Comparison of ENCODE assay signal across 8 cellular contexts in genomic region chr10:69375307-69376151, GRCh38. TPM values are rescaled to one million over a fixed set of nuclear protein-coding genes. Genes with fewer than 3 reads are reported as not detected.
A peak's percentile ranks its signal among the peaks of the same experiment; 100 is the strongest.
DNase-seq lines count a peak whose midpoint lies in the region; ATAC-seq, FAIRE-seq and TF ChIP-seq lines count a peak whose summit lies in the region.

No MANE protein-coding gene starts in this region.

- intact Hi-C loops in colonic mucosa (cut with DNase I) (no loop called here), HepG2 (cut with micrococcal nuclease; ENCODE audit: unreplicated experiment) (no loop called here), thyroid gland (cut with DNase I) (no loop called here), posterior vena cava (cut with DNase I) (no loop called here)

- CTCF ChIA-PET in HepG2 (lab: Yijun Ruan, JAX; ENCODE audit: low intra/inter-chr PET ratio, low total read pairs): no interaction called here

- H3K4me1 ChIP-seq in colonic mucosa: no peaks in the 10 kb centered on the region
- H3K4me1 ChIP-seq in HepG2 (ENCODE audit: insufficient read depth, low read length): no peaks in the 10 kb centered on the region
- H3K4me1 ChIP-seq in thyroid gland: peaks cover 35 to 48% of the 10 kb centered on the region in 2 donors

- WGBS in HepG2 (ENCODE audit: low lambda C conversion rate): 22% methylated on average over 6 of the region's 19 CpGs
- 17 to 21% methylated on average over 13 to 15 of the region's 19 CpGs for WGBS in thyroid gland, 2 donors

- in situ Hi-C loops in HepG2 (cut with HindIII; ENCODE audit: extremely low pct_ligation_motif_present, low pct_unique_long_range_greater_than_20kb): no loop called here

- TF ChIP-seq RAD21 in HepG2 (CRISPR knock-in tag; IDR thresholded peaks at IDR 0.05): no peak

- no peak overlapping the region for H2AFZ ChIP-seq in HepG2 (ENCODE audit: low read length)

- H3K27me3 ChIP-seq in colonic mucosa: no peaks in the 10 kb centered on the region
- H3K27me3 ChIP-seq in HepG2 (ENCODE audit: control insufficient read depth in 1 of 2, insufficient read depth in 2 of 2, low read length in 2 of 2): peaks cover 2 to 32% of the 10 kb centered on the region in 2 experiments; a peak in 2 of 5 replicates
- H3K27me3 ChIP-seq in thyroid gland: no peaks in the 10 kb centered on the region

- TF ChIP-seq CTCF in colonic mucosa (IDR thresholded peaks at IDR 0.05) (no peak), HepG2 (CRISPR knock-in tag; IDR thresholded peaks at IDR 0.05) (no peak), thyroid gland (IDR thresholded peaks at IDR 0.05) (peak in 2 of 6 experiments; percentile 25 to 43)

- H3K9me3 ChIP-seq in colonic mucosa (no peaks in the 10 kb centered on the region), HepG2 (ENCODE audit: low read length) (no peaks in the 10 kb centered on the region), thyroid gland (no peaks in the 10 kb centered on the region)

- TF ChIP-seq POLR2A in HepG2 (IDR thresholded peaks at IDR 0.05; ENCODE audit: insufficient read depth in 1 of 2, low read depth in 2 of 2, low read length in 2 of 2) (no peak), thyroid gland (IDR thresholded peaks at IDR 0.05) (peak in 1 of 2 donors; percentile 76)

- POLR2A ChIA-PET in HepG2 (lab: Yijun Ruan, JAX): no interaction called here

- no peaks in the 10 kb centered on the region for H3K79me2 ChIP-seq in HepG2 (ENCODE audit: insufficient read depth, low read length)

- no peaks in the 10 kb centered on the region for H4K20me1 ChIP-seq in HepG2 (ENCODE audit: insufficient read depth, low read length)

- no peak overlapping the region for H3K9ac ChIP-seq in colonic mucosa (ENCODE audit: low read depth in 2 of 2, low read length in 2 of 2)
- no peak overlapping the region for H3K9ac ChIP-seq in HepG2 (ENCODE audit: insufficient read depth, low read depth, low read length)

- no peak for FAIRE-seq in HepG2 (lab: Jason Lieb, UNC)

- DNase-seq in SIG-M5 treated with dmso at 0.1 percent for 504 hours (lab: John Stamatoyannopoulos, UW; ENCODE audit: unreplicated experiment) (peak; percentile 25), SIG-M5 (lab: John Stamatoyannopoulos, UW) (no peak), colonic mucosa (peak; percentile 38), HepG2 (ENCODE audit: low spot score) (no peak), thyroid gland (peak; percentile 94), cortex of kidney (lab: John Stamatoyannopoulos, UW) (no peak), epidermal melanocyte (ENCODE audit: insufficient read length, low spot score) (no peak), posterior vena cava (ENCODE audit: low spot score) (no peak)

- ATAC-seq in HepG2: peak; percentile 34; the same call in 2 of the 3 replicates

- BruUV-seq in HepG2 (replicated peaks; lab: Mats Ljungman, UMichigan): no TSS peak

- no peak overlapping the region for H3K4me3 ChIP-seq in colonic mucosa
- H3K4me3 ChIP-seq in HepG2 (replicated peaks in 1 of 3; ENCODE audit: insufficient read depth in 1 of 3, low read depth in 2 of 3, low read length in 3 of 3): no peak overlapping the region
- H3K4me3 ChIP-seq in thyroid gland (replicated peaks in 1 of 3): no peak overlapping the region

- peaks cover 9% of the 10 kb centered on the region for H3K36me3 ChIP-seq in colonic mucosa
- no peaks in the 10 kb centered on the region for H3K36me3 ChIP-seq in HepG2 (replicated peaks in 1 of 2; ENCODE audit: control insufficient read depth in 1 of 2, insufficient read depth in 2 of 2, low read length in 2 of 2)
- peaks cover 14 to 26% of the 10 kb centered on the region in 2 donors for H3K36me3 ChIP-seq in thyroid gland

- TF ChIP-seq EP300 in HepG2 (IDR thresholded peaks at IDR 0.05; ENCODE audit: low read depth in 2 of 2, low read length in 2 of 2): no peak
- TF ChIP-seq EP300 in HepG2 (CRISPR knock-in tag; IDR thresholded peaks at IDR 0.05; ENCODE audit: borderline replicate concordance): no peak

- H3K27ac ChIP-seq in colonic mucosa (no peak overlapping the region), HepG2 (ENCODE audit: extremely low read length, insufficient read depth, low read length) (no peak overlapping the region), thyroid gland (peak overlapping the region; percentile 77 to 88 (median 87))

- H3K4me2 ChIP-seq in HepG2 (ENCODE audit: low read depth, low read length): no peak overlapping the region

TF ChIP-seq in HepG2, 621 proteins besides CTCF, POLR2A, EP300 and RAD21 (continues in another document):
- TF ChIP-seq SOX5 (CRISPR knock-in tag; IDR thresholded peaks at IDR 0.05; ENCODE audit: borderline replicate concordance): no peak
- no peak for TF ChIP-seq FOXC1 (CRISPR knock-in tag; IDR thresholded peaks at IDR 0.05; ENCODE audit: borderline replicate concordance)
- TF ChIP-seq JUNB (CRISPR knock-in tag; IDR thresholded peaks at IDR 0.05; ENCODE audit: borderline replicate concordance): no peak
- no peak for TF ChIP-seq ZNF749 (CRISPR knock-in tag; IDR thresholded peaks at IDR 0.05; ENCODE audit: borderline replicate concordance)
- no peak for TF ChIP-seq MAFF (IDR thresholded peaks at IDR 0.05; ENCODE audit: low read depth, low read length)
- no peak for TF ChIP-seq NBN (conservative IDR thresholded peaks at IDR 0.05)
- no peak for TF ChIP-seq ZNF335 (CRISPR knock-in tag; IDR thresholded peaks at IDR 0.05)
- TF ChIP-seq PRMT3 (CRISPR knock-in tag; IDR thresholded peaks at IDR 0.05; ENCODE audit: borderline replicate concordance, low read depth): no peak
- no peak for TF ChIP-seq SP2 (CRISPR knock-in tag; IDR thresholded peaks at IDR 0.05)
- no peak for TF ChIP-seq HMG20A (CRISPR knock-in tag; IDR thresholded peaks at IDR 0.05; ENCODE audit: borderline replicate concordance)
- no peak for TF ChIP-seq ZNF672 (CRISPR knock-in tag; IDR thresholded peaks at IDR 0.05)
- no peak for TF ChIP-seq HES4 (CRISPR knock-in tag; IDR thresholded peaks at IDR 0.05; ENCODE audit: borderline replicate concordance)
- TF ChIP-seq ZMYM3 (CRISPR knock-in tag; IDR thresholded peaks at IDR 0.05): no peak
- TF ChIP-seq ZNF337 (CRISPR knock-in tag; IDR thresholded peaks at IDR 0.05; ENCODE audit: borderline replicate concordance, low read depth): no peak
- TF ChIP-seq FOXA1 (IDR thresholded peaks at IDR 0.05): no peak
- TF ChIP-seq FOXA1 (CRISPR knock-in tag; IDR thresholded peaks at IDR 0.05): no peak
- no peak for TF ChIP-seq ZNF281 (CRISPR knock-in tag; IDR thresholded peaks at IDR 0.05; ENCODE audit: borderline replicate concordance)
- TF ChIP-seq NFYC (CRISPR knock-in tag; IDR thresholded peaks at IDR 0.05): no peak

RNA-seq across cellular contexts. Expression of gene TACR2, which starts 41.2 kb away (rescaled TPM):
- total RNA-seq in colonic mucosa: 10 to 100 TPM in 1 of 2 donors, under 1 TPM in 1; 0.22 to 18.8 TPM
- not detected in 2 replicates for total RNA-seq in HepG2 (2016; rRNA removed; fragmentation: Illumina TruSeq; extraction: Trizol)
- total RNA-seq in HepG2 (2016; cell fraction: cytosol; rRNA removed; fragmentation: Illumina TruSeq; extraction: Trizol; ENCODE audit: low read depth): not detected in 2 replicates
- not detected in 2 replicates for total RNA-seq in HepG2 (2016; cell fraction: insoluble cytoplasmic fraction; rRNA removed; fragmentation: Illumina TruSeq; extraction: Trizol)
- total RNA-seq in HepG2 (2016; cell fraction: membrane; rRNA removed; fragmentation: Illumina TruSeq; extraction: Trizol): not detected in 2 replicates
- total RNA-seq in HepG2 (2016; cell fraction: nucleus; rRNA removed; fragmentation: Illumina TruSeq; extraction: Trizol): not detected in 2 replicates
- 0.04 TPM in 1 of 2 replicates, not detected in the other for polyA plus RNA-seq in HepG2 (2011; rRNA removed)
- 0.03 TPM in 2 replicates for polyA plus RNA-seq in HepG2 (2011; cell fraction: cytosol; rRNA removed)
- not detected in 2 replicates for polyA plus RNA-seq in HepG2 (2011; cell fraction: nucleus; rRNA removed)
- polyA plus RNA-seq in HepG2 (2012): not detected in 2 replicates
- not detected in 2 replicates for polyA plus RNA-seq in HepG2 (2016; cell fraction: cytosol; fragmentation: Illumina TruSeq; extraction: Trizol; ENCODE audit: low read depth)
- not detected in 2 replicates for polyA plus RNA-seq in HepG2 (2016; cell fraction: insoluble cytoplasmic fraction; fragmentation: Illumina TruSeq; extraction: Trizol; ENCODE audit: low read depth)
- polyA plus RNA-seq in HepG2 (2016; cell fraction: membrane; fragmentation: Illumina TruSeq; extraction: Trizol; ENCODE audit: low read depth): not detected in 2 replicates
- not detected in 2 replicates for polyA plus RNA-seq in HepG2 (2016; cell fraction: nucleus; fragmentation: Illumina TruSeq; extraction: Trizol; ENCODE audit: insufficient read depth, low read depth)
- 0.48 TPM in 1 of 2 replicates, not detected in the other for polyA minus RNA-seq in HepG2 (2011; rRNA and poly(A)+ RNA removed; ENCODE audit: low replicate concordance)
- polyA minus RNA-seq in HepG2 (2011; cell fraction: cytosol; rRNA and poly(A)+ RNA removed): not detected in 2 replicates
- polyA minus RNA-seq in HepG2 (2011; cell fraction: nucleus; rRNA and poly(A)+ RNA removed): not detected in 2 replicates
- not detected for total RNA-seq in thyroid gland
- total RNA-seq in posterior vena cava: 1 to 10 TPM in 1 of 2 donors, under 1 TPM in 1; 0.71 to 3.0 TPM

Comparison
In these comparisons a context has a peak if more than half of its experiments do, and no peak if none do; other contexts are left out.
1. DNase-seq: peak in SIG-M5 treated with dmso at 0.1 percent for 504 hours (single experiment), colonic mucosa (single experiment) and thyroid gland (2 of 2); none in SIG-M5 (single experiment), HepG2 (single experiment), cortex of kidney (single experiment), epidermal melanocyte (single experiment) and posterior vena cava (single experiment).
2. H3K27ac ChIP-seq: peak in thyroid gland (3 of 3); none in colonic mucosa (single experiment) and HepG2 (single experiment).